In the genomic region with DNA sequence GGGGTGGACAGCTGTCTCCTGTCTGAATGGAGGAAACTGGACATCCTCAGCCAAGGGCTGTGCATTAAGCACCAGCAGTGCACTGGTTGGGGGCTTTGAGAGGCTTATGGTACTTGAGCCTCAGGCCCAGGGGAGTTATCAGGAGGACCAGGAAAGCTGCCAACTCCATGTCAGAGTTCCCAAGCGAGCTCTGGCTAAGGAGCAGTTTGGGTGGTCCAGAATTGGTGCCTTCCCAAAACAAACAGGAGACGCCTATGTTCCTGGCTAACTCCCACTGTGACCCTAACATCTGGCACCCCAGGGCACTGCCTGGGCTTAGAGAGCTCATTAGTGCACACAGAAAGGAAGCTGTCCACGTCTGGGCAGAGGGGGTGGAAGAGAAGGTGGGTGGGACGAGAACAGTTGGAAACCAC, we compare ENCODE assay signal across 19 cellular contexts.
A peak's percentile ranks its signal among the peaks of the same experiment; 100 is the strongest.
DNase-seq lines count a peak whose midpoint lies in the region; ATAC-seq and TF ChIP-seq lines count a peak whose summit lies in the region.
"Had no signal": no experiment of that assay in that cellular context is flagged by ENCODE, and none has a peak within 500 bp of the region (broad histone marks: within the 10 kb centered on the region; RNA-seq: fewer than 3 reads in every experiment).

No MANE protein-coding gene starts in this region.

- DNase-seq in Right ventricle myocardium inferior (ENCODE audit: missing footprints) = peak; percentile 73
- no peak for DNase-seq in cardiac septum (ENCODE audit: low spot score)
- DNase-seq in coronary artery (ENCODE audit: low spot score) = no peak
- peak; percentile 37 for DNase-seq in mucosa of gallbladder (ENCODE audit: low spot score)
- DNase-seq in stimulated activated naive CD4-positive, alpha-beta T cell (lab: John Stamatoyannopoulos, UW) = no peak
- DNase-seq in SW480 (ENCODE audit: low spot score) = no peak
- no peak for DNase-seq in effector memory CD4-positive, alpha-beta T cell
- DNase-seq: brain microvascular endothelial cell; GM23248; naive B cell; NCI-H146; NCI-H526; small intestine; stimulated activated CD4-positive, alpha-beta T cell treated with anti-CD3 and anti-CD28 coated beads, Interleukin-4, amount 100 ng/mL, for 24 hours had no signal

- no peaks in the 10 kb centered on the region for H3K36me3 ChIP-seq in effector memory CD4-positive, alpha-beta T cell (ENCODE audit: control insufficient read depth, insufficient read depth, low read length)
- H3K36me3 ChIP-seq: brain microvascular endothelial cell had no signal

- H3K4me1 ChIP-seq in effector memory CD4-positive, alpha-beta T cell (ENCODE audit: control insufficient read depth, insufficient read depth, low read length, poor library complexity, severe bottlenecking) = no peaks in the 10 kb centered on the region
- H3K4me1 ChIP-seq: A549 had no signal

- no peak for TF ChIP-seq CTCF in coronary artery (IDR thresholded peaks at IDR 0.05)

- intact Hi-C loops in Right ventricle myocardium inferior (cut with DNase I) = no loop called here
- intact Hi-C loops in cardiac septum (cut with DNase I) = no loop called here

- H3K27me3 ChIP-seq in effector memory CD4-positive, alpha-beta T cell (replicated peaks; ENCODE audit: control insufficient read depth, insufficient read depth, low read length, poor library complexity, severe bottlenecking) = no peaks in the 10 kb centered on the region
- H3K27me3 ChIP-seq: brain microvascular endothelial cell had no signal

- H3K27ac ChIP-seq in coronary artery = peak overlapping the region; percentile 6 to 11
- H3K27ac ChIP-seq in effector memory CD4-positive, alpha-beta T cell (ENCODE audit: insufficient read depth, low read length, poor library complexity, severe bottlenecking) = no peak overlapping the region
- H3K27ac ChIP-seq: A549, brain microvascular endothelial cell, GM23248 had no signal

- H3K4me3 ChIP-seq in coronary artery = no peak overlapping the region
- no peak overlapping the region for H3K4me3 ChIP-seq in effector memory CD4-positive, alpha-beta T cell (ENCODE audit: insufficient read depth, low read depth, low read length, poor library complexity, severe bottlenecking)
- H3K4me3 ChIP-seq: A549, GM23248 had no signal

- ATAC-seq in Right ventricle myocardium inferior (peak; percentile 78), GM19351 (IDR thresholded peaks at IDR 0.05; ENCODE audit: unreplicated experiment) (no peak)
- ATAC-seq: A549; activated CD4-positive, CD25-positive, alpha-beta regulatory T cell treated with anti-CD3 and anti-CD28 coated beads, Interleukin-2, amount 50 U/mL, for 24 hours; esophagus mucosa; HepG2 had no signal

- no peaks in the 10 kb centered on the region for H3K9me3 ChIP-seq in effector memory CD4-positive, alpha-beta T cell (ENCODE audit: control insufficient read depth, low read length)
- H3K9me3 ChIP-seq: A549 had no signal

Comparison
In these comparisons a context has a peak if more than half of its experiments do, and no peak if none do; other contexts are left out.
1. DNase-seq: peak in Right ventricle myocardium inferior (single experiment) and mucosa of gallbladder (single experiment); none in cardiac septum (single experiment), coronary artery (single experiment), stimulated activated naive CD4-positive, alpha-beta T cell (0 of 6), SW480 (single experiment) and effector memory CD4-positive, alpha-beta T cell (0 of 3).